In genomic region chr5:50710838-50711237, GRCh38 we compare ENCODE assay signal across 9 cellular contexts. TPM values are rescaled to one million over a fixed set of nuclear protein-coding genes. Genes with fewer than 3 reads are reported as not detected.
A peak's percentile ranks its signal among the peaks of the same experiment; 100 is the strongest.
DNase-seq lines count a peak whose midpoint lies in the region; ATAC-seq lines count a peak whose summit lies in the region.
"Had no signal": no experiment of that assay in that cellular context is flagged by ENCODE, and none has a peak within 500 bp of the region (broad histone marks: within the 10 kb centered on the region; RNA-seq: fewer than 3 reads in every experiment).

No MANE protein-coding gene starts in this region.

- CTCF ChIA-PET in activated CD4-positive, alpha-beta T cell treated with anti-CD3 and anti-CD28 coated beads, Interleukin-2, amount 10 ng/mL, durations not matched to agents 7 days and 5 days (lab: Charles Lee), result interaction anchor here (0.7 to 1.2 kb wide), 3 partner anchors 8 to 12 kb away, joined by 3 to 4 read pairs (median 3); no protein-coding TSS in a partner anchor
- CTCF ChIA-PET in activated CD8-positive, alpha-beta T cell treated with anti-CD3 and anti-CD28 coated beads, Interleukin-2, amount 10 ng/mL, durations not matched to agents 7 days and 5 days (lab: Charles Lee), result interaction anchor here (0.8 to 2.2 kb wide), 4 partner anchors 18 to 270 kb away, joined by 3 to 6 read pairs (median 3); partner anchors contain the start of gene EMB

- peak overlapping the region; percentile 70 for H3K4me3 Mint-ChIP-seq in activated CD4-positive, alpha-beta T cell treated with anti-CD3 and anti-CD28 coated beads, Interleukin-2, amount 10 ng/mL, durations not matched to agents 7 days and 5 days
- peak overlapping the region; percentile 66 for H3K4me3 Mint-ChIP-seq in activated CD8-positive, alpha-beta T cell treated with anti-CD3 and anti-CD28 coated beads, Interleukin-2, amount 10 ng/mL, durations not matched to agents 7 days and 5 days
- H3K4me3 Mint-ChIP-seq in stimulated activated naive B cell treated with anti-CD40 and anti-IgM and Interleukin-4, amounts not matched to agents 10 μg/mL and 1 μg/mL and 100 μg/mL, for 72 hours, result peak overlapping the region; percentile 80 to 83

- peak overlapping the region; percentile 93 for H3K27ac Mint-ChIP-seq in activated CD4-positive, alpha-beta T cell treated with anti-CD3 and anti-CD28 coated beads, Interleukin-2, amount 10 ng/mL, durations not matched to agents 7 days and 5 days
- peak overlapping the region; percentile 83 for H3K27ac Mint-ChIP-seq in activated CD8-positive, alpha-beta T cell treated with anti-CD3 and anti-CD28 coated beads, Interleukin-2, amount 10 ng/mL, durations not matched to agents 7 days and 5 days
- H3K27ac Mint-ChIP-seq in stimulated activated naive B cell treated with anti-CD40 and anti-IgM and Interleukin-4, amounts not matched to agents 10 μg/mL and 1 μg/mL and 100 μg/mL, for 72 hours, result peak overlapping the region; percentile 94

- POLR2A ChIA-PET in activated CD4-positive, alpha-beta T cell treated with anti-CD3 and anti-CD28 coated beads, Interleukin-2, amount 10 ng/mL, durations not matched to agents 7 days and 5 days (lab: Charles Lee), result no interaction called here
- POLR2A ChIA-PET in activated CD8-positive, alpha-beta T cell treated with anti-CD3 and anti-CD28 coated beads, Interleukin-2, amount 10 ng/mL, durations not matched to agents 7 days and 5 days (lab: Charles Lee), result interaction anchor here (0.6 to 1.3 kb wide), 2 partner anchors 15 to 43 kb away, joined by 3 to 7 read pairs; no protein-coding TSS in a partner anchor

- H3K4me1 Mint-ChIP-seq in activated CD4-positive, alpha-beta T cell treated with anti-CD3 and anti-CD28 coated beads, Interleukin-2, amount 10 ng/mL, durations not matched to agents 7 days and 5 days, result peaks cover 63% of the 10 kb centered on the region
- H3K4me1 Mint-ChIP-seq in activated CD8-positive, alpha-beta T cell treated with anti-CD3 and anti-CD28 coated beads, Interleukin-2, amount 10 ng/mL, durations not matched to agents 7 days and 5 days (ENCODE audit: low read depth), result peaks cover 66% of the 10 kb centered on the region
- H3K4me1 Mint-ChIP-seq in stimulated activated naive B cell treated with anti-CD40 and anti-IgM and Interleukin-4, amounts not matched to agents 10 μg/mL and 1 μg/mL and 100 μg/mL, for 72 hours, result peaks cover 20 to 55% of the 10 kb centered on the region in 2 donors

- peaks cover 23% of the 10 kb centered on the region for H3K36me3 Mint-ChIP-seq in activated CD4-positive, alpha-beta T cell treated with anti-CD3 and anti-CD28 coated beads, Interleukin-2, amount 10 ng/mL, durations not matched to agents 7 days and 5 days (ENCODE audit: low read depth)
- H3K36me3 Mint-ChIP-seq in activated CD8-positive, alpha-beta T cell treated with anti-CD3 and anti-CD28 coated beads, Interleukin-2, amount 10 ng/mL, durations not matched to agents 7 days and 5 days (ENCODE audit: low read depth), result peaks cover 18% of the 10 kb centered on the region
- no peaks in the 10 kb centered on the region for H3K36me3 Mint-ChIP-seq in stimulated activated naive B cell treated with anti-CD40 and anti-IgM and Interleukin-4, amounts not matched to agents 10 μg/mL and 1 μg/mL and 100 μg/mL, for 72 hours

- no peak for DNase-seq in activated CD4-positive, alpha-beta T cell treated with anti-CD3 and anti-CD28 coated beads, Interleukin-2, amount 10 ng/mL, durations not matched to agents 7 days and 5 days
- DNase-seq in activated CD4-positive, alpha-beta T cell treated with anti-CD3 and anti-CD28 coated beads for 1 hour, result no peak
- DNase-seq in activated CD8-positive, alpha-beta T cell treated with anti-CD3 and anti-CD28 coated beads, Interleukin-2, amount 10 ng/mL, durations not matched to agents 7 days and 5 days, result no peak
- no peak for DNase-seq in stimulated activated naive B cell treated with anti-CD40 and anti-IgM and Interleukin-4, amounts not matched to agents 10 μg/mL and 1 μg/mL and 100 μg/mL, for 72 hours
- no peak for DNase-seq in NCI-H2107 treated with DMSO at 0.1 percent for 48 hours (lab: John Stamatoyannopoulos, UW; ENCODE audit: unreplicated experiment)
- DNase-seq in NCI-H1436 treated with DMSO at 0.1 percent for 48 hours (lab: John Stamatoyannopoulos, UW), result no peak
- no peak for DNase-seq in T-helper 9 cell
- DNase-seq: SHP77 treated with DMSO at 0.1 percent for 48 hours had no signal

- peak; percentile 35 for ATAC-seq in HG02938 (IDR thresholded peaks at IDR 0.05; ENCODE audit: unreplicated experiment)
- ATAC-seq in activated CD8-positive, alpha-beta T cell treated with anti-CD3 and anti-CD28 coated beads, Interleukin-2, amount 10 ng/mL, durations not matched to agents 7 days and 5 days, result peak; percentile 26
- ATAC-seq in stimulated activated naive B cell treated with anti-CD40 and anti-IgM and Interleukin-4, amounts not matched to agents 10 μg/mL and 1 μg/mL and 100 μg/mL, for 72 hours (replicated peaks), result peak; percentile 2 to 9

- no peaks in the 10 kb centered on the region for H3K27me3 Mint-ChIP-seq in activated CD4-positive, alpha-beta T cell treated with anti-CD3 and anti-CD28 coated beads, Interleukin-2, amount 10 ng/mL, durations not matched to agents 7 days and 5 days
- H3K27me3 Mint-ChIP-seq in activated CD8-positive, alpha-beta T cell treated with anti-CD3 and anti-CD28 coated beads, Interleukin-2, amount 10 ng/mL, durations not matched to agents 7 days and 5 days (ENCODE audit: low read depth), result no peaks in the 10 kb centered on the region
- no peaks in the 10 kb centered on the region for H3K27me3 Mint-ChIP-seq in stimulated activated naive B cell treated with anti-CD40 and anti-IgM and Interleukin-4, amounts not matched to agents 10 μg/mL and 1 μg/mL and 100 μg/mL, for 72 hours

- H3K9me3 Mint-ChIP-seq in activated CD4-positive, alpha-beta T cell treated with anti-CD3 and anti-CD28 coated beads, Interleukin-2, amount 10 ng/mL, durations not matched to agents 7 days and 5 days, result no peaks in the 10 kb centered on the region
- H3K9me3 Mint-ChIP-seq in activated CD8-positive, alpha-beta T cell treated with anti-CD3 and anti-CD28 coated beads, Interleukin-2, amount 10 ng/mL, durations not matched to agents 7 days and 5 days (ENCODE audit: insufficient read depth), result no peaks in the 10 kb centered on the region
- no peaks in the 10 kb centered on the region for H3K9me3 Mint-ChIP-seq in stimulated activated naive B cell treated with anti-CD40 and anti-IgM and Interleukin-4, amounts not matched to agents 10 μg/mL and 1 μg/mL and 100 μg/mL, for 72 hours

RNA-seq across cellular contexts. Expression of gene PARP8, which starts 44.4 kb away (rescaled TPM):
- total RNA-seq in activated CD4-positive, alpha-beta T cell treated with anti-CD3 and anti-CD28 coated beads, Interleukin-2, amount 10 ng/mL, durations not matched to agents 7 days and 5 days, result 100 to 1,000 TPM; 100 to 110 TPM
- 10 to 100 TPM; 78.5 to 80.0 TPM for total RNA-seq in activated CD8-positive, alpha-beta T cell treated with anti-CD3 and anti-CD28 coated beads, Interleukin-2, amount 10 ng/mL, durations not matched to agents 7 days and 5 days
